Comparison of ENCODE assay signal across 8 cellular contexts in genomic region chr18:49561127-49561376, GRCh38. TPM values are rescaled to one million over a fixed set of nuclear protein-coding genes. Genes with fewer than 3 reads are reported as not detected.
DNase-seq lines count a peak whose midpoint lies in the region; ATAC-seq, FAIRE-seq and TF ChIP-seq lines count a peak whose summit lies in the region.

No MANE protein-coding gene starts in this region.

- H3K36me3 ChIP-seq in kidney (ENCODE audit: control insufficient read depth in 1 of 2, insufficient read depth in 2 of 2, low read length in 2 of 2) (no peaks in the 10 kb centered on the region), thymus (ENCODE audit: control insufficient read depth, insufficient read depth) (no peaks in the 10 kb centered on the region)

- peak overlapping the region; percentile 73 for H3K4me3 Mint-ChIP-seq in activated CD4-positive, alpha-beta T cell treated with anti-CD3 and anti-CD28 coated beads, Interleukin-2, amount 10 ng/mL, durations not matched to agents 24 days and 14 days
- peak overlapping the region; percentile 65 for H3K4me3 Mint-ChIP-seq in activated naive CD8-positive, alpha-beta T cell treated with anti-CD3 and anti-CD28 coated beads, Interleukin-2, amount 10 ng/mL, durations not matched to agents 7 days and 5 days

- H3K9ac ChIP-seq in kidney (ENCODE audit: low read length in 2 of 2): peak overlapping the region; percentile 21 to 46

- 3% methylated on average over 17 of the region's 17 CpGs for WGBS in thymus

- H3K9me3 ChIP-seq in kidney (ENCODE audit: control insufficient read depth in 1 of 2, low read length in 2 of 2) (no peaks in the 10 kb centered on the region), thymus (ENCODE audit: control insufficient read depth) (no peaks in the 10 kb centered on the region)

- POLR2A ChIA-PET in activated naive CD8-positive, alpha-beta T cell treated with anti-CD3 and anti-CD28 coated beads, Interleukin-2, amount 10 ng/mL, durations not matched to agents 7 days and 5 days (lab: Charles Lee): interaction anchor here (0.6 to 0.9 kb wide), 2 partner anchors 74 to 98 kb away, joined by 3 to 8 read pairs; partner anchors contain the start of gene C18orf32

- DNase-seq in activated CD4-positive, alpha-beta T cell treated with anti-CD3 and anti-CD28 coated beads, Interleukin-2, amount 10 ng/mL, durations not matched to agents 24 days and 14 days: no peak
- no peak for DNase-seq in activated CD4-positive, alpha-beta T cell treated with anti-CD3 and anti-CD28 coated beads for 4 hours
- peak; percentile 28 for DNase-seq in activated naive CD8-positive, alpha-beta T cell treated with anti-CD3 and anti-CD28 coated beads, Interleukin-2, amount 10 ng/mL, durations not matched to agents 7 days and 5 days
- DNase-seq in kidney (no peak), posterior cingulate gyrus (no peak), middle frontal gyrus (ENCODE audit: extremely low spot score, low spot score) (no peak)

- H3K27ac ChIP-seq in kidney (ENCODE audit: low read depth in 2 of 2, low read length in 2 of 2) (peak overlapping the region; percentile 2 to 7), thymus (ENCODE audit: low read depth) (no peak overlapping the region)

- H3K27ac Mint-ChIP-seq in activated CD4-positive, alpha-beta T cell treated with anti-CD3 and anti-CD28 coated beads, Interleukin-2, amount 10 ng/mL, durations not matched to agents 24 days and 14 days: no peak overlapping the region
- no peak overlapping the region for H3K27ac Mint-ChIP-seq in activated naive CD8-positive, alpha-beta T cell treated with anti-CD3 and anti-CD28 coated beads, Interleukin-2, amount 10 ng/mL, durations not matched to agents 7 days and 5 days

- H3K9me3 Mint-ChIP-seq in activated CD4-positive, alpha-beta T cell treated with anti-CD3 and anti-CD28 coated beads, Interleukin-2, amount 10 ng/mL, durations not matched to agents 24 days and 14 days: no peaks in the 10 kb centered on the region
- no peaks in the 10 kb centered on the region for H3K9me3 Mint-ChIP-seq in activated naive CD8-positive, alpha-beta T cell treated with anti-CD3 and anti-CD28 coated beads, Interleukin-2, amount 10 ng/mL, durations not matched to agents 7 days and 5 days

- TF ChIP-seq CTCF in kidney (IDR thresholded peaks at IDR 0.05; ENCODE audit: borderline replicate concordance, extremely low read depth, insufficient read depth): no peak

- peaks cover 75% of the 10 kb centered on the region for H3K27me3 Mint-ChIP-seq in activated CD4-positive, alpha-beta T cell treated with anti-CD3 and anti-CD28 coated beads, Interleukin-2, amount 10 ng/mL, durations not matched to agents 24 days and 14 days
- H3K27me3 Mint-ChIP-seq in activated naive CD8-positive, alpha-beta T cell treated with anti-CD3 and anti-CD28 coated beads, Interleukin-2, amount 10 ng/mL, durations not matched to agents 7 days and 5 days: peaks cover 75% of the 10 kb centered on the region

- H3K4me3 ChIP-seq in kidney (ENCODE audit: low read length in 2 of 2): peak overlapping the region; percentile 70 to 71
- peak overlapping the region; percentile 12 for H3K4me3 ChIP-seq in thymus (ENCODE audit: low read length)

- H3K4me1 Mint-ChIP-seq in activated CD4-positive, alpha-beta T cell treated with anti-CD3 and anti-CD28 coated beads, Interleukin-2, amount 10 ng/mL, durations not matched to agents 24 days and 14 days: peaks cover 31% of the 10 kb centered on the region
- H3K4me1 Mint-ChIP-seq in activated naive CD8-positive, alpha-beta T cell treated with anti-CD3 and anti-CD28 coated beads, Interleukin-2, amount 10 ng/mL, durations not matched to agents 7 days and 5 days: peaks cover 29% of the 10 kb centered on the region

- intact Hi-C loops in activated CD4-positive, alpha-beta T cell treated with anti-CD3 and anti-CD28 coated beads, Interleukin-2, amount 10 ng/mL, durations not matched to agents 24 days and 14 days (cut with micrococcal nuclease): loop anchor here (10.0 kb wide), 1 partner anchor 164 kb away; no protein-coding TSS in a partner anchor
- intact Hi-C loops in kidney (cut with DNase I) (no loop called here), posterior cingulate gyrus (cut with DNase I) (loop anchor here (10.0 kb wide), 1 partner anchor 164 kb away; no protein-coding TSS in a partner anchor)

- FAIRE-seq in kidney (lab: Jason Lieb, UNC): no peak

- H3K36me3 Mint-ChIP-seq in activated CD4-positive, alpha-beta T cell treated with anti-CD3 and anti-CD28 coated beads, Interleukin-2, amount 10 ng/mL, durations not matched to agents 24 days and 14 days (ENCODE audit: low read depth): no peaks in the 10 kb centered on the region
- no peaks in the 10 kb centered on the region for H3K36me3 Mint-ChIP-seq in activated naive CD8-positive, alpha-beta T cell treated with anti-CD3 and anti-CD28 coated beads, Interleukin-2, amount 10 ng/mL, durations not matched to agents 7 days and 5 days

- H3K27me3 ChIP-seq in thymus (ENCODE audit: control insufficient read depth, insufficient read depth): peaks cover 42% of the 10 kb centered on the region

- H3K4me1 ChIP-seq in kidney (ENCODE audit: control insufficient read depth in 1 of 2, insufficient read depth in 1 of 2, low read depth in 1 of 2, low read length in 2 of 2): peaks cover 24 to 32% of the 10 kb centered on the region in 2 donors
- H3K4me1 ChIP-seq in thymus (ENCODE audit: control insufficient read depth, insufficient read depth, low read length): peaks cover 5% of the 10 kb centered on the region

- ATAC-seq in activated naive CD8-positive, alpha-beta T cell treated with anti-CD3 and anti-CD28 coated beads, Interleukin-2, amount 10 ng/mL, durations not matched to agents 7 days and 5 days (ENCODE audit: low read depth): no peak
- ATAC-seq in esophagus mucosa: no peak

RNA-seq across cellular contexts. Expression of gene LIPG, which starts 0.8 kb away (rescaled TPM):
- 0.57 and 0.82 TPM in 2 replicates for total RNA-seq in activated CD4-positive, alpha-beta T cell treated with anti-CD3 and anti-CD28 coated beads, Interleukin-2, amount 10 ng/mL, durations not matched to agents 24 days and 14 days
- total RNA-seq in activated naive CD8-positive, alpha-beta T cell treated with anti-CD3 and anti-CD28 coated beads, Interleukin-2, amount 10 ng/mL, durations not matched to agents 7 days and 5 days: under 1 TPM in 1 of 2 experiments, not detected in 1; 0.09 TPM
- 50.9 TPM for total RNA-seq in kidney
- 4.8 TPM for polyA plus RNA-seq in kidney (ENCODE audit: insufficient read depth, low read depth, low replicate concordance)
- 1.8 TPM for polyA plus RNA-seq in thymus
- total RNA-seq in esophagus mucosa: 8.6 TPM
